ENCODE assay signal across 12 cellular contexts in the genomic region with DNA sequence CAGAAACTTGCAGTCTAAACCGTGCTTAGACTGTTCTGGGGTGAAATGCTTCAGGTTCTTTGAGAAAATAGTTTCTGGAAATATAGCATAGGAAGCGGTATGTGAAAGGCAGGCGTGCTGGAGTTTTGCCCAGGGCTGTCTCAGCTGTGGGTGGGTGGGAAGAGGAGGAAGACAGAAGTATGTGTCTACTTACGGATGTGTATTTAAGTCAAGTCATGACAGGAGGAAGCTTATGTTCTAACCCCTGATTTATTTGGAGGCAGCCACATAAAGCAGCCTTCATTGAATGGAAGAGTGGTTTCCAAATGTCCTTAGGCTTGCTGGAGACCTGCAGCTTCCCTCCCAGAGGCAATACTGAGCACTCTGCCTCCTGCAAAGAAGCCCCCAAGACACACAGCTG.
DNase-seq lines count a peak whose midpoint lies in the region; ATAC-seq and TF ChIP-seq lines count a peak whose summit lies in the region.
"Had no signal": no experiment of that assay in that cellular context is flagged by ENCODE, and none has a peak within 500 bp of the region (broad histone marks: within the 10 kb centered on the region; RNA-seq: fewer than 3 reads in every experiment).

No MANE protein-coding gene starts in this region.

- H3K36me3 Mint-ChIP-seq in activated naive CD8-positive, alpha-beta T cell treated with anti-CD3 and anti-CD28 coated beads, Interleukin-2, amount 10 ng/mL, durations not matched to agents 7 days and 5 days: peaks cover 4% of the 10 kb centered on the region
- H3K36me3 Mint-ChIP-seq in activated naive CD8-positive, alpha-beta T cell treated with anti-CD3 and anti-CD28 coated beads, Interleukin-2, amount 50 U/mL, for 24 hours (ENCODE audit: low read depth): no peaks in the 10 kb centered on the region
- no peaks in the 10 kb centered on the region for H3K36me3 Mint-ChIP-seq in type B pancreatic cell

- H3K4me3 ChIP-seq in fibroblast of pulmonary artery (replicated peaks; ENCODE audit: low read depth, low read length): no peak overlapping the region
- H3K4me3 ChIP-seq: uterus had no signal

- no peak overlapping the region for H3K4me3 Mint-ChIP-seq in activated naive CD8-positive, alpha-beta T cell treated with anti-CD3 and anti-CD28 coated beads, Interleukin-2, amount 10 ng/mL, durations not matched to agents 7 days and 5 days
- no peak overlapping the region for H3K4me3 Mint-ChIP-seq in activated naive CD8-positive, alpha-beta T cell treated with anti-CD3 and anti-CD28 coated beads, Interleukin-2, amount 50 U/mL, for 24 hours
- H3K4me3 Mint-ChIP-seq in type B pancreatic cell: peak overlapping the region; percentile 48

- DNase-seq in activated naive CD8-positive, alpha-beta T cell treated with anti-CD3 and anti-CD28 coated beads, Interleukin-2, amount 10 ng/mL, durations not matched to agents 7 days and 5 days: no peak
- DNase-seq in activated naive CD8-positive, alpha-beta T cell treated with anti-CD3 and anti-CD28 coated beads, Interleukin-2, amount 50 U/mL, for 24 hours: no peak
- DNase-seq in fibroblast of pulmonary artery (ENCODE audit: low read depth): peak; percentile 33
- DNase-seq in type B pancreatic cell (ENCODE audit: extremely low spot score, unreplicated experiment): no peak
- DNase-seq in islet precursor cell: no peak
- no peak for DNase-seq in activated CD4-positive, alpha-beta T cell treated with anti-CD3 and anti-CD28 coated beads for 48 hours
- DNase-seq: dermis blood vessel endothelial cell, DMS79, NCI-H510A, uterus had no signal

- POLR2A ChIA-PET in activated naive CD8-positive, alpha-beta T cell treated with anti-CD3 and anti-CD28 coated beads, Interleukin-2, amount 10 ng/mL, durations not matched to agents 7 days and 5 days (lab: Charles Lee): no interaction called here

- H3K9me3 Mint-ChIP-seq in activated naive CD8-positive, alpha-beta T cell treated with anti-CD3 and anti-CD28 coated beads, Interleukin-2, amount 10 ng/mL, durations not matched to agents 7 days and 5 days: peaks cover 3% of the 10 kb centered on the region
- H3K9me3 Mint-ChIP-seq in activated naive CD8-positive, alpha-beta T cell treated with anti-CD3 and anti-CD28 coated beads, Interleukin-2, amount 50 U/mL, for 24 hours: no peaks in the 10 kb centered on the region
- H3K9me3 Mint-ChIP-seq in type B pancreatic cell: no peaks in the 10 kb centered on the region

- no peak for ATAC-seq in activated naive CD8-positive, alpha-beta T cell treated with anti-CD3 and anti-CD28 coated beads, Interleukin-2, amount 10 ng/mL, durations not matched to agents 7 days and 5 days (ENCODE audit: low read depth)
- ATAC-seq in activated naive CD8-positive, alpha-beta T cell treated with anti-CD3 and anti-CD28 coated beads, Interleukin-2, amount 50 U/mL, for 24 hours: no peak
- ATAC-seq in SK-N-SH treated with all-trans-retinoic acid at 6 μM for 48 hours (peak; percentile 65), GM18858 (IDR thresholded peaks at IDR 0.05; ENCODE audit: unreplicated experiment) (no peak)

- H3K4me1 Mint-ChIP-seq in activated naive CD8-positive, alpha-beta T cell treated with anti-CD3 and anti-CD28 coated beads, Interleukin-2, amount 10 ng/mL, durations not matched to agents 7 days and 5 days: peaks cover 23% of the 10 kb centered on the region
- H3K4me1 Mint-ChIP-seq in activated naive CD8-positive, alpha-beta T cell treated with anti-CD3 and anti-CD28 coated beads, Interleukin-2, amount 50 U/mL, for 24 hours: peaks cover 25% of the 10 kb centered on the region
- H3K4me1 Mint-ChIP-seq in type B pancreatic cell (ENCODE audit: unreplicated experiment): peaks cover 9% of the 10 kb centered on the region

- peaks cover 35% of the 10 kb centered on the region for H3K27me3 Mint-ChIP-seq in activated naive CD8-positive, alpha-beta T cell treated with anti-CD3 and anti-CD28 coated beads, Interleukin-2, amount 10 ng/mL, durations not matched to agents 7 days and 5 days
- peaks cover 23% of the 10 kb centered on the region for H3K27me3 Mint-ChIP-seq in activated naive CD8-positive, alpha-beta T cell treated with anti-CD3 and anti-CD28 coated beads, Interleukin-2, amount 50 U/mL, for 24 hours
- peaks cover 7% of the 10 kb centered on the region for H3K27me3 Mint-ChIP-seq in type B pancreatic cell

- peak overlapping the region; percentile 14 for H3K27ac Mint-ChIP-seq in activated naive CD8-positive, alpha-beta T cell treated with anti-CD3 and anti-CD28 coated beads, Interleukin-2, amount 10 ng/mL, durations not matched to agents 7 days and 5 days
- no peak overlapping the region for H3K27ac Mint-ChIP-seq in activated naive CD8-positive, alpha-beta T cell treated with anti-CD3 and anti-CD28 coated beads, Interleukin-2, amount 50 U/mL, for 24 hours
- peak overlapping the region; percentile 85 for H3K27ac Mint-ChIP-seq in type B pancreatic cell

- no peak for TF ChIP-seq CTCF in fibroblast of pulmonary artery (IDR thresholded peaks at IDR 0.05; ENCODE audit: low read length, missing control alignments)
- no peak for TF ChIP-seq CTCF in type B pancreatic cell (conservative IDR thresholded peaks at IDR 0.05)

TF ChIP-seq in SK-N-SH treated with all-trans-retinoic acid at 6 μM for 48 hours, 23 proteins besides CTCF, POLR2A, EP300 and RAD21:
- TF ChIP-seq ZNF70 (CRISPR knock-in tag; IDR thresholded peaks at IDR 0.05): no peak
- no peak for TF ChIP-seq TOX (CRISPR knock-in tag; IDR thresholded peaks at IDR 0.05; ENCODE audit: borderline replicate concordance)
- no peak for TF ChIP-seq ZC3H10 (CRISPR knock-in tag; IDR thresholded peaks at IDR 0.05)
- no peak for TF ChIP-seq RARB (CRISPR knock-in tag; IDR thresholded peaks at IDR 0.05)
